ENCODE assay signal across 1 cellular context in genomic region chr11:945986-946385, GRCh38.
A peak's percentile ranks its signal among the peaks of the same experiment; 100 is the strongest.
TF ChIP-seq lines count a peak whose summit lies in the region.

No MANE protein-coding gene starts in this region.

TF ChIP-seq in HepG2, 621 proteins besides CTCF, POLR2A, EP300 and RAD21 (continued from another document):
- TF ChIP-seq CEBPG (CRISPR knock-in tag; IDR thresholded peaks at IDR 0.05) (peak; percentile 47; the same call in 1 of the 2 replicates), RBM22 (optimal IDR thresholded peaks at IDR 0.05; ENCODE audit: low read length) (peak; percentile 55)
